ENCODE assay signal across 8 cellular contexts in the genomic region with DNA sequence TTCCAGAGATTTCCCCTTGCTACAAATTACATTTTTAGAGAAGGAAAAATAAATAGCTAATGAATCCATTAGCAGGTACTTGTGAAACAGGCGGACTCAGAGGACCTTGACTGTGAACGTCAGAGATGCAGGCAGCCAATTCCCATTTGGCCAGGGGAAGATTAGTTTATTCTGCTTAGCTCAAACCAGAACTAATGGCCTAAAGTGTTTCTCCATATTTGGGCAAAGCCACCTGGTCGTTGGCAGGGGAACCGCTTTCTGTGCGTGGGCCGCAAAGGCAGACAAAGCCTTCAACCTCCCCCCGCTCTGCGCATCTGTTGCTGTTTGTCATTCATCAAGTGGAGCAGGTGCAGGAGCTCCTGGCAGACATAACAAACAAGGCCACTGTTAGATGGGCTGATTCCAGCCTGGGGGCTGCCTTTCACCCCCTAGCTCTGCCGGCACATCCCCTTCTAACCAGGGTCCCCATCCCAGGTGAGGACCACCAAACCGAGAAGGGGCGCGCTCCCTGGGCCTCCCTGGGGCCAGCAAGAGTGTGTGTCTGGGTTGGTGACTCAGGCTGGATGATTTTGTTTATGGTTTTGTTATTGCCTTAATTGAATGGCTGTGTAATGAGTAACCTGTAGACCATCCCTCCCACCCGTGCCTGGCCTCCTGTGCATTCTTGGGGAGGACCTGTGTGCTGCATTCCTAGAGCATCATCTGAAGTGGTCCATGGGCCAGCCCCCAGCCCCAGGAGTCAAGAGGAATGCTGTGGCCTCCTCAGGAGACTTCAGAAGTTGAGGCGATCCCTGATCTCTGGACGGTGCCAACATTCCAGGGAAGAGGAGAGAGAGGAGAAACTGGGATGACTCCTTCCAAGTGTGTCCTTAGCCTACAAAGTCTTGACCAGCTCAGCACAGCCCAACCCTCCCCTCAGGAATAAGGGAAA. TPM values are rescaled to one million over a fixed set of nuclear protein-coding genes. Genes with fewer than 3 reads are reported as not detected.
DNase-seq lines count a peak whose midpoint lies in the region; ATAC-seq and TF ChIP-seq lines count a peak whose summit lies in the region.
"Had no signal": no experiment of that assay in that cellular context is flagged by ENCODE, and none has a peak within 500 bp of the region (broad histone marks: within the 10 kb centered on the region; RNA-seq: fewer than 3 reads in every experiment).

No MANE protein-coding gene starts in this region.

- H3K36me3 ChIP-seq in skeletal muscle tissue (ENCODE audit: control insufficient read depth in 3 of 3, insufficient read depth in 3 of 3, low read length in 3 of 3) (no peaks in the 10 kb centered on the region), Karpas-422 (ENCODE audit: insufficient read depth, low read length) (no peaks in the 10 kb centered on the region)
- H3K36me3 ChIP-seq: tibial nerve had no signal

- no peaks in the 10 kb centered on the region for H3K9me2 ChIP-seq in Karpas-422 (replicated peaks; ENCODE audit: insufficient read depth, low read length)

- H3K9me3 ChIP-seq in skeletal muscle tissue (ENCODE audit: control insufficient read depth in 3 of 3, low read length in 3 of 3) (no peaks in the 10 kb centered on the region), Karpas-422 (ENCODE audit: low read length) (no peaks in the 10 kb centered on the region)

- H3K27me3 ChIP-seq in skeletal muscle tissue (ENCODE audit: control insufficient read depth in 3 of 3, insufficient read depth in 3 of 3, low read length in 3 of 3), result no peaks in the 10 kb centered on the region
- H3K27me3 ChIP-seq in Karpas-422 (ENCODE audit: low read length), result no peaks in the 10 kb centered on the region
- H3K27me3 ChIP-seq: tibial nerve had no signal

- H3K4me1 ChIP-seq in skeletal muscle tissue (ENCODE audit: control insufficient read depth in 3 of 3, insufficient read depth in 3 of 3, low read length in 3 of 3) (peaks cover 47 to 61% (median 54%) of the 10 kb centered on the region in 3 donors), Karpas-422 (ENCODE audit: low read length) (no peaks in the 10 kb centered on the region; the same call in 1 of the 2 replicates)

- H3K4me3 ChIP-seq in skeletal muscle tissue (ENCODE audit: low read length in 3 of 3), result peak overlapping the region in 1 of 3 donors; percentile 52
- no peak overlapping the region for H3K4me3 ChIP-seq in Karpas-422 (ENCODE audit: low read length)
- H3K4me3 ChIP-seq: tibial nerve had no signal

- TF ChIP-seq POLR2A in GM18505 (IDR thresholded peaks at IDR 0.05; ENCODE audit: borderline replicate concordance, extremely low read depth, insufficient read depth, insufficient read length), result no peak

- DNase-seq in NCI-H526 (lab: John Stamatoyannopoulos, UW) (peak; percentile 61 to 79), fibroblast of gingiva (ENCODE audit: low read depth) (peak; percentile 18), Karpas-422 (no peak)

- ATAC-seq in GM18505 (IDR thresholded peaks at IDR 0.05; ENCODE audit: unreplicated experiment) (peak; percentile 71), HG03095 (IDR thresholded peaks at IDR 0.05; ENCODE audit: unreplicated experiment) (peak; percentile 72), HG02938 (IDR thresholded peaks at IDR 0.05; ENCODE audit: unreplicated experiment) (no peak)

- H3K79me2 ChIP-seq in Karpas-422 (ENCODE audit: low read length), result no peaks in the 10 kb centered on the region

- no peak overlapping the region for H3K4me2 ChIP-seq in Karpas-422 (ENCODE audit: low read depth, low read length, poor library complexity, severe bottlenecking)

- H2AFZ ChIP-seq in Karpas-422 (ENCODE audit: low read length), result no peak overlapping the region

- H4K20me1 ChIP-seq in Karpas-422 (ENCODE audit: insufficient read depth, low read depth, low read length), result no peaks in the 10 kb centered on the region

- H3K27ac ChIP-seq in skeletal muscle tissue (ENCODE audit: low read depth, low read length) (peak overlapping the region; percentile 57), Karpas-422 (ENCODE audit: low read length) (no peak overlapping the region)
- H3K27ac ChIP-seq: tibial nerve had no signal

- H3K9ac ChIP-seq in skeletal muscle tissue (ENCODE audit: low read depth in 1 of 3, low read length in 3 of 3), result peak overlapping the region in 2 of 3 donors; percentile 35 to 38
- no peak overlapping the region for H3K9ac ChIP-seq in Karpas-422 (ENCODE audit: low read length)

RNA-seq across cellular contexts. Expression of a gene that starts 14.5 kb away (rescaled TPM):
- total RNA-seq in skeletal muscle tissue, result 2.6 TPM
- not detected in 2 replicates for total RNA-seq in Karpas-422 (2014; rRNA removed; shearing (Covaris generic); ENCODE audit: low replicate concordance)

RNA-seq across cellular contexts. Expression of a gene that starts 21.2 kb away (rescaled TPM):
- not detected for total RNA-seq in skeletal muscle tissue
- total RNA-seq in Karpas-422 (2014; rRNA removed; shearing (Covaris generic); ENCODE audit: low replicate concordance), result not detected in 2 replicates
- total RNA-seq: tibial nerve had no signal
